8 cellular contexts compared by ENCODE assay signal in genomic region chr1:42931911-42932422, GRCh38. TPM values are rescaled to one million over a fixed set of nuclear protein-coding genes. Genes with fewer than 3 reads are reported as not detected.
DNase-seq lines count a peak whose midpoint lies in the region; ATAC-seq, FAIRE-seq and TF ChIP-seq lines count a peak whose summit lies in the region.

No MANE protein-coding gene starts in this region.

- in situ Hi-C loops in brain microvascular endothelial cell (cut with HindIII; ENCODE audit: low pct_ligation_motif_present, low sequenced_read_pairs): no loop called here

- intact Hi-C loops in upper lobe of right lung (cut with DNase I): no loop called here

- H3K79me2 ChIP-seq in H1 (ENCODE audit: control insufficient read depth in 1 of 2, insufficient read depth in 2 of 2, low read length in 2 of 2): peaks cover 4 to 57% of the 10 kb centered on the region in 2 experiments; a peak in 3 of 4 replicates
- H3K79me2 ChIP-seq in trophoblast cell (ENCODE audit: control insufficient read depth, insufficient read depth, low read length, poor library complexity): peaks cover 14% of the 10 kb centered on the region

- DNase-seq in CD8-positive, alpha-beta memory T cell: peak; percentile 74 to 94 (median 84)
- DNase-seq in HUDEP-2 (lab: John Stamatoyannopoulos, UW; ENCODE audit: unreplicated experiment in 76 of 76) (peak in 71 of 76 experiments; percentile 37 to 87 (median 76)), H1 (ENCODE audit: low read depth in 1 of 2, low spot score in 2 of 2) (no peak), trophoblast cell (peak; percentile 27 to 47), upper lobe of right lung (peak; percentile 92), brain microvascular endothelial cell (no peak)
- DNase-seq in activated CD4-positive, alpha-beta T cell treated with anti-CD3 and anti-CD28 coated beads for 24 hours (ENCODE audit: low read depth in 2 of 2): peak; percentile 42 to 48

- peaks cover 76 to 83% (median 82%) of the 10 kb centered on the region in 3 donors for H3K4me1 Mint-ChIP-seq in CD8-positive, alpha-beta memory T cell

- H3K36me3 Mint-ChIP-seq in CD8-positive, alpha-beta memory T cell: peaks cover 10 to 66% (median 20%) of the 10 kb centered on the region in 3 donors

- H2AFZ ChIP-seq in H1 (ENCODE audit: low read length): no peak overlapping the region
- no peak overlapping the region for H2AFZ ChIP-seq in trophoblast cell (ENCODE audit: insufficient read depth, low read length, poor library complexity)

- H3K14ac ChIP-seq in H1 (ENCODE audit: insufficient read length): no peak overlapping the region
- peak overlapping the region; percentile 3 for H3K14ac ChIP-seq in trophoblast cell (ENCODE audit: low read length)

- no peak overlapping the region for H3K56ac ChIP-seq in H1 (replicated peaks; ENCODE audit: insufficient read length, low read depth, low read length)

- H2BK120ac ChIP-seq in H1 (replicated peaks; ENCODE audit: low read depth, low read length) (no peak overlapping the region), trophoblast cell (ENCODE audit: insufficient read depth, low read length, poor library complexity) (peak overlapping the region; percentile 8)

- H3K4ac ChIP-seq in H1 (replicated peaks; ENCODE audit: insufficient read length, low read depth, low read length) (no peak overlapping the region), trophoblast cell (ENCODE audit: low read depth, low read length) (peak overlapping the region; percentile 9)

- H3K9ac ChIP-seq in H1 (replicated peaks in 1 of 4; ENCODE audit: extremely low read depth in 1 of 4, low read depth in 3 of 4, low read length in 3 of 4): no peak overlapping the region
- no peak overlapping the region for H3K9ac ChIP-seq in trophoblast cell (ENCODE audit: low read length)

- no peak overlapping the region for H2AK5ac ChIP-seq in H1 (ENCODE audit: low read depth, low read length)
- H2AK5ac ChIP-seq in trophoblast cell (ENCODE audit: low read length): no peak overlapping the region

- H3K23ac ChIP-seq in H1 (ENCODE audit: insufficient read length) (no peak overlapping the region), trophoblast cell (ENCODE audit: low read length) (no peak overlapping the region)

- TF ChIP-seq RAD21 in H1 (IDR thresholded peaks at IDR 0.05 in 1 of 2, conservative IDR thresholded peaks at IDR 0.05 in 1 of 2; ENCODE audit: low read depth in 2 of 2, low read length in 2 of 2): no peak

- H3K9me3 Mint-ChIP-seq in CD8-positive, alpha-beta memory T cell: no peaks in the 10 kb centered on the region

- H3K23me2 ChIP-seq in H1 (ENCODE audit: low read depth, low read length): no peaks in the 10 kb centered on the region

- H3K27ac ChIP-seq in CD8-positive, alpha-beta memory T cell (ENCODE audit: low read depth, low read length): peak overlapping the region; percentile 77
- H3K27ac ChIP-seq in H1 (ENCODE audit: low read depth, low read length): no peak overlapping the region
- peak overlapping the region; percentile 57 for H3K27ac ChIP-seq in trophoblast cell (ENCODE audit: low read depth, low read length)
- peak overlapping the region; percentile 81 for H3K27ac ChIP-seq in upper lobe of right lung
- no peak overlapping the region for H3K27ac ChIP-seq in brain microvascular endothelial cell

- no peak overlapping the region for H4K12ac ChIP-seq in trophoblast cell (ENCODE audit: low read depth, low read length)

- ATAC-seq in GM19468 (IDR thresholded peaks at IDR 0.05; ENCODE audit: extremely low read depth, unreplicated experiment) (peak; percentile 38), upper lobe of right lung (peak; percentile 79)

- WGBS in H1 (ENCODE audit: extremely low coverage in 1 of 2, insufficient coverage in 1 of 2, insufficient read length in 1 of 2, insufficient replicate concordance in 2 of 2, low coverage in 1 of 2, low lambda C conversion rate in 2 of 2, missing lambda C conversion rate in 1 of 2), 2 experiments: 85% methylated on average over 10 of the region's 11 CpGs; no CpG with 5 or more reads in 1 of the 2 experiments
- no CpG with 5 or more reads among the region's 11 CpGs for WGBS in trophoblast cell (ENCODE audit: extremely low coverage, insufficient coverage, insufficient read length)

- peak overlapping the region; percentile 63 to 88 (median 81) for H3K4me3 Mint-ChIP-seq in CD8-positive, alpha-beta memory T cell

- peaks cover 74% of the 10 kb centered on the region for H3K4me1 ChIP-seq in CD8-positive, alpha-beta memory T cell (ENCODE audit: insufficient read depth, low read length)
- H3K4me1 ChIP-seq in H1 (replicated peaks in 1 of 4; ENCODE audit: control insufficient read depth in 3 of 4, insufficient read depth in 4 of 4, low read length in 3 of 4): peaks cover 0 to 28% (median 13%) of the 10 kb centered on the region in 4 experiments; a peak in 6 of 7 replicates
- H3K4me1 ChIP-seq in trophoblast cell (ENCODE audit: control insufficient read depth in 1 of 2, insufficient read depth in 2 of 2, low read length in 2 of 2): peaks cover 45 to 53% of the 10 kb centered on the region in 2 experiments
- peaks cover 38% of the 10 kb centered on the region for H3K4me1 ChIP-seq in upper lobe of right lung

- no peaks in the 10 kb centered on the region for H3K9me3 ChIP-seq in CD8-positive, alpha-beta memory T cell (ENCODE audit: low read length)
- H3K9me3 ChIP-seq in H1 (ENCODE audit: insufficient read depth in 2 of 2, low read depth in 1 of 2, low read length in 1 of 2) (no peaks in the 10 kb centered on the region), trophoblast cell (ENCODE audit: insufficient read depth, low read depth, low read length) (peaks cover 4% of the 10 kb centered on the region), upper lobe of right lung (no peaks in the 10 kb centered on the region)

- peaks cover 0 to 3% of the 10 kb centered on the region in 2 donors for H3K27me3 Mint-ChIP-seq in CD8-positive, alpha-beta memory T cell

- POLR2A ChIA-PET in CD8-positive, alpha-beta memory T cell (lab: Charles Lee): interaction anchor here (1.0 to 2.3 kb wide), 7 partner anchors 9 to 165 kb away, joined by 4 to 28 read pairs (median 7); partner anchors contain the start of genes C1orf50, P3H1 and SLC2A1
- POLR2A ChIA-PET in H1 (lab: Charles Lee; ENCODE audit: partially characterized antibody): interaction anchor here (0.8 to 1.9 kb wide), 6 partner anchors 9 to 142 kb away, joined by 3 to 5 read pairs (median 3); no protein-coding TSS in a partner anchor

- FAIRE-seq in H1 (lab: Jason Lieb, UNC): no peak

- no peak overlapping the region for H2BK20ac ChIP-seq in H1 (ENCODE audit: low read length)

- no peak overlapping the region for H2BK15ac ChIP-seq in H1 (ENCODE audit: low read length)

- H4K91ac ChIP-seq in H1 (replicated peaks; ENCODE audit: insufficient read length, low read length): no peak overlapping the region
- peak overlapping the region; percentile 41 for H4K91ac ChIP-seq in trophoblast cell (ENCODE audit: low read depth, low read length)

- H3K4me2 ChIP-seq in H1 (ENCODE audit: insufficient read depth in 1 of 2, low read depth in 2 of 2, low read length in 2 of 2) (no peak overlapping the region; a peak in 2 of 4 replicates), trophoblast cell (ENCODE audit: low read length) (peak overlapping the region; percentile 11)

- H2BK12ac ChIP-seq in H1 (ENCODE audit: low read depth, low read length) (no peak overlapping the region), trophoblast cell (ENCODE audit: low read length) (peak overlapping the region; percentile 1)

- H4K8ac ChIP-seq in H1 (ENCODE audit: extremely low read depth, insufficient read depth, low read length) (no peak overlapping the region), trophoblast cell (ENCODE audit: low read depth, low read length) (peak overlapping the region; percentile 66)

- peaks cover 39% of the 10 kb centered on the region for H3K36me3 ChIP-seq in CD8-positive, alpha-beta memory T cell (ENCODE audit: insufficient read depth, low read length)
- H3K36me3 ChIP-seq in H1 (ENCODE audit: control insufficient read depth in 2 of 4, insufficient read depth in 4 of 4, low read length in 3 of 4): peaks cover 51 to 75% (median 56%) of the 10 kb centered on the region in 4 experiments
- H3K36me3 ChIP-seq in trophoblast cell (ENCODE audit: control insufficient read depth in 1 of 2, insufficient read depth in 2 of 2, low read length in 2 of 2): peaks cover 92 to 93% of the 10 kb centered on the region in 2 experiments
- peaks cover 9% of the 10 kb centered on the region for H3K36me3 ChIP-seq in upper lobe of right lung
- peaks cover 59% of the 10 kb centered on the region for H3K36me3 ChIP-seq in brain microvascular endothelial cell (replicated peaks)

- no peaks in the 10 kb centered on the region for H3K27me3 ChIP-seq in CD8-positive, alpha-beta memory T cell (ENCODE audit: insufficient read depth, low read length, poor library complexity, severe bottlenecking)
- H3K27me3 ChIP-seq in H1 (replicated peaks in 1 of 4; ENCODE audit: control insufficient read depth in 3 of 4, extremely low read depth in 1 of 4, insufficient read depth in 3 of 4, low read length in 3 of 4) (no peaks in the 10 kb centered on the region), trophoblast cell (ENCODE audit: insufficient read depth, low read length) (no peaks in the 10 kb centered on the region), upper lobe of right lung (no peaks in the 10 kb centered on the region), brain microvascular endothelial cell (replicated peaks) (no peaks in the 10 kb centered on the region)

- H3K27ac Mint-ChIP-seq in CD8-positive, alpha-beta memory T cell: peak overlapping the region; percentile 89 to 99 (median 96)

- no peak for TF ChIP-seq POLR2A in H1 (IDR thresholded peaks at IDR 0.05; ENCODE audit: control extremely low read depth in 1 of 2, low read depth in 2 of 2, low read length in 2 of 2)

- H4K20me1 ChIP-seq in H1 (replicated peaks in 1 of 2; ENCODE audit: control insufficient read depth in 1 of 2, insufficient read depth in 2 of 2, low read length in 2 of 2): peaks cover 33 to 64% of the 10 kb centered on the region in 2 experiments

- H3K79me1 ChIP-seq in H1 (ENCODE audit: low read depth, low read length) (peaks cover 22% of the 10 kb centered on the region), trophoblast cell (ENCODE audit: low read length) (peaks cover 24% of the 10 kb centered on the region)

- no peak overlapping the region for H4K5ac ChIP-seq in H1 (ENCODE audit: insufficient read length, low read depth, low read length)

- no peak for TF ChIP-seq CTCF in H1 (IDR thresholded peaks at IDR 0.05; ENCODE audit: control extremely low read depth in 1 of 3, insufficient read depth in 1 of 3, low read depth in 1 of 3, low read length in 3 of 3)
- TF ChIP-seq CTCF in upper lobe of right lung (IDR thresholded peaks at IDR 0.05): no peak
- no peak for TF ChIP-seq CTCF in brain microvascular endothelial cell (IDR thresholded peaks at IDR 0.05; ENCODE audit: low read depth, low read length, missing control alignments)

- H2BK5ac ChIP-seq in H1 (ENCODE audit: low read depth, low read length) (peak overlapping the region; percentile 41; the same call in 1 of the 2 replicates), trophoblast cell (ENCODE audit: low read depth, low read length, poor library complexity) (peak overlapping the region; percentile 38)

- CTCF ChIA-PET in CD8-positive, alpha-beta memory T cell (lab: Charles Lee): interaction anchor here (1.1 to 2.1 kb wide), 9 partner anchors 9 to 141 kb away, joined by 3 to 19 read pairs (median 7); no protein-coding TSS in a partner anchor
- CTCF ChIA-PET in H1 (lab: Charles Lee; ENCODE audit: partially characterized antibody): interaction anchor here (0.5 to 2.4 kb wide), 15 partner anchors 9 to 801 kb away, joined by 3 to 24 read pairs (median 4); no protein-coding TSS in a partner anchor

- TF ChIP-seq EP300 in H1 (IDR thresholded peaks at IDR 0.05; ENCODE audit: borderline replicate concordance in 1 of 2, low read depth in 2 of 2, low read length in 2 of 2): no peak

- H3K18ac ChIP-seq in H1 (ENCODE audit: extremely low read depth, low read length): no peak overlapping the region; the same call in 1 of the 2 replicates
- H3K18ac ChIP-seq in trophoblast cell (ENCODE audit: low read length): peak overlapping the region; percentile 15

- H3K4me3 ChIP-seq in CD8-positive, alpha-beta memory T cell (ENCODE audit: low read length): peak overlapping the region; percentile 46
- no peak overlapping the region for H3K4me3 ChIP-seq in H1 (ENCODE audit: extremely low read depth in 1 of 4, insufficient read depth in 2 of 4, low read depth in 3 of 4, low read length in 4 of 4)
- no peak overlapping the region for H3K4me3 ChIP-seq in trophoblast cell (ENCODE audit: low read depth, low read length)
- H3K4me3 ChIP-seq in upper lobe of right lung: no peak overlapping the region
- H3K4me3 ChIP-seq in brain microvascular endothelial cell (ENCODE audit: low read depth, low read length): no peak overlapping the region

RNA-seq across cellular contexts. Expression of gene SLC2A1, which starts 26.7 kb away (rescaled TPM):
- total RNA-seq in CD8-positive, alpha-beta memory T cell: 100 to 1,000 TPM; 103 to 108 TPM
- polyA plus RNA-seq in CD8-positive, alpha-beta memory T cell: 42.6 TPM
- 230 and 239 TPM in 2 replicates for total RNA-seq in H1 (2021; fragmentation: NEBNext Ultra II Directional; extraction: Animal tissue kit (Norgen Biotek cat#: 25700))
- 308 and 434 TPM in 2 replicates for polyA plus RNA-seq in H1 (2011; rRNA removed)
- 236 TPM for polyA plus RNA-seq in H1 (2011; cell fraction: cytosol; rRNA removed)
- polyA plus RNA-seq in H1 (2011; cell fraction: nucleus; rRNA removed): 357 TPM
- polyA plus RNA-seq in H1 (2012, experiment 1 of 2): 162 to 242 TPM (median 209 TPM) in 4 replicates
- 247 TPM for polyA plus RNA-seq in H1 (2012, experiment 2 of 2)
- 529 TPM for polyA plus RNA-seq in H1 (2013, experiment 1 of 2)
- polyA plus RNA-seq in H1 (2013, experiment 2 of 2): 510 TPM
- 208 and 234 TPM in 2 replicates for polyA minus RNA-seq in H1 (2011; rRNA and poly(A)+ RNA removed)
- polyA minus RNA-seq in H1 (2011; cell fraction: cytosol; rRNA and poly(A)+ RNA removed): 142 TPM
- polyA minus RNA-seq in H1 (2011; cell fraction: nucleus; rRNA and poly(A)+ RNA removed): 197 TPM
- polyA plus RNA-seq in trophoblast cell (2013): 1,633 and 1,681 TPM in 2 replicates
- total RNA-seq in upper lobe of right lung: 12.9 TPM

Comparison
In these comparisons a context has a peak if more than half of its experiments do, and no peak if none do; other contexts are left out.
1. DNase-seq: peak in CD8-positive, alpha-beta memory T cell (5 of 5), HUDEP-2 (71 of 76), activated CD4-positive, alpha-beta T cell treated with anti-CD3 and anti-CD28 coated beads for 24 hours (2 of 2), trophoblast cell (2 of 2) and upper lobe of right lung (single experiment); none in H1 (0 of 2) and brain microvascular endothelial cell (single experiment).
2. H3K27ac ChIP-seq: peak in CD8-positive, alpha-beta memory T cell (single experiment), trophoblast cell (single experiment) and upper lobe of right lung (single experiment); none in H1 (single experiment) and brain microvascular endothelial cell (single experiment).